ENCODE assay signal across 10 cellular contexts in the genomic region with DNA sequence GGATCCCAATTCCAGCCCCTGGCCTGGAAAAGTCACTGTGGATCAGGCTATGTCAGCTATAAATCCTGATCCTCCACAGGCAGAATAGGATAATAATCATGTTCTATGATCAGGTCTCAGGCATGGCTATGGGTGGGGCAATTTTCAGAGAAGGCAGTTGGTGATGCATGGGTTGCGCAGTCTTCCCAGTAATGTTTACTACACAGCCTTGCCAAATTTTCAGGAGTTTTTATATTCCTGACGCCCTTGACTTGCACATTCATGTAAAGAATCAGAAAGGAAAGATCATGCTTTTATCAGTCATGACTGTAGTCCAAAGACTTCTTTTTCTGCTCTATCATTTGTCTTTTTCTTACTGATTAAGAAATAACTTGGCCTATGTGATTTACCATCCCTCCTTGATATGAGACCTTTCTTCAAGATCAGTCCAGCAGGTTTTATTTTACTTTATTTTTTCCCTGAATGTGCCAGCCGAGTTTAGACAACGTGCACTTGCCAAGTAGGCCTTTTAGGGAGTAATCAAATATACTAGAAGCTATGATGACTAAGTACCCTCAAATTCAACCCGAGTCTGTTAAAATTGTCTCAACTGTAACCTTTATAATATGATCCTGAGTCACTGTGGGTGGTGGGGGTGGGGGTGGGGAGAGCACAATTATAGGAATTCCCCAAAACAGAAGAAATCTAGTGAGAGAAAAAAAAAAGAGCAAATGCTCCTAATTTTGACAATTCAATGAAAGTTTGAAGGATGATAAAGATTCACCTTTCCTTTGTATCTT. TPM values are rescaled to one million over a fixed set of nuclear protein-coding genes. Genes with fewer than 3 reads are reported as not detected.
DNase-seq lines count a peak whose midpoint lies in the region; ATAC-seq and TF ChIP-seq lines count a peak whose summit lies in the region.
"Had no signal": no experiment of that assay in that cellular context is flagged by ENCODE, and none has a peak within 500 bp of the region (broad histone marks: within the 10 kb centered on the region; RNA-seq: fewer than 3 reads in every experiment).

No MANE protein-coding gene starts in this region.

- POLR2A ChIA-PET in GM10248 (lab: Yijun Ruan, JAX), result no interaction called here

- intact Hi-C loops in left cardiac atrium (cut with DNase I), result no loop called here
- intact Hi-C loops in Right ventricle myocardium superior (cut with DNase I), result no loop called here
- intact Hi-C loops in ascending aorta (cut with DNase I), result loop anchor here (2.0 kb wide), 1 partner anchor 33 kb away; a partner anchor contains a TSS
- intact Hi-C loops in lower lobe of right lung (cut with DNase I), result no loop called here
- intact Hi-C loops in uterus (cut with DNase I; ENCODE audit: low total_unique reads), result no loop called here

- peak; percentile 38 to 72 for ATAC-seq in left cardiac atrium
- ATAC-seq in Right ventricle myocardium superior (ENCODE audit: poor library complexity), result no peak
- ATAC-seq in lower lobe of right lung, result peak in 1 of 2 donors; percentile 35
- ATAC-seq in HG03460 (IDR thresholded peaks at IDR 0.05; ENCODE audit: unreplicated experiment), result no peak

- DNase-seq in left cardiac atrium (no peak), Right ventricle myocardium superior (no peak), ascending aorta (ENCODE audit: low spot score in 2 of 2) (no peak), lower lobe of right lung (no peak), uterus (peak in 1 of 2 donors; percentile 23), activated gamma-delta T cell (lab: John Stamatoyannopoulos, UW) (no peak), GM10248 (ENCODE audit: extremely low spot score) (no peak)
- DNase-seq: DMS153, immature natural killer cell had no signal

- no peak for TF ChIP-seq CTCF in ascending aorta (IDR thresholded peaks at IDR 0.05)
- no peak for TF ChIP-seq CTCF in lower lobe of right lung (IDR thresholded peaks at IDR 0.05)
- no peak for TF ChIP-seq CTCF in uterus (IDR thresholded peaks at IDR 0.05)
- no peak for TF ChIP-seq CTCF in GM10248 (IDR thresholded peaks at IDR 0.05; ENCODE audit: control extremely low read depth, extremely low read depth, low read depth, missing control alignments)

- H3K27ac ChIP-seq in ascending aorta (peak overlapping the region; percentile 78 to 82), lower lobe of right lung (peak overlapping the region; percentile 59), uterus (peak overlapping the region; percentile 71 to 75)

- H3K27me3 ChIP-seq in ascending aorta (no peaks in the 10 kb centered on the region), lower lobe of right lung (ENCODE audit: low read depth) (no peaks in the 10 kb centered on the region), uterus (no peaks in the 10 kb centered on the region)

- H3K4me3 ChIP-seq in ascending aorta (no peak overlapping the region), lower lobe of right lung (no peak overlapping the region), uterus (no peak overlapping the region)

- H3K4me1 ChIP-seq in ascending aorta (peaks cover 7 to 15% of the 10 kb centered on the region in 2 donors), lower lobe of right lung (peaks cover 38% of the 10 kb centered on the region), uterus (peaks cover 0 to 6% of the 10 kb centered on the region in 2 donors)

- CTCF ChIA-PET in GM10248 (lab: Yijun Ruan, JAX), result no interaction called here

- no peak for TF ChIP-seq POLR2A in uterus (IDR thresholded peaks at IDR 0.05)

- H3K36me3 ChIP-seq in ascending aorta (no peaks in the 10 kb centered on the region), lower lobe of right lung (no peaks in the 10 kb centered on the region), uterus (no peaks in the 10 kb centered on the region)

- no peaks in the 10 kb centered on the region for H3K9me3 ChIP-seq in ascending aorta
- H3K9me3 ChIP-seq in lower lobe of right lung, result no peaks in the 10 kb centered on the region
- no peaks in the 10 kb centered on the region for H3K9me3 ChIP-seq in uterus

RNA-seq across cellular contexts. Expression of a gene that starts 31.9 kb away (rescaled TPM):
- total RNA-seq in left cardiac atrium, result 10 to 100 TPM; 13.9 to 17.9 TPM
- 10.9 TPM for total RNA-seq in Right ventricle myocardium superior
- total RNA-seq in ascending aorta, result 55.5 TPM
- 44.8 TPM for total RNA-seq in lower lobe of right lung
- total RNA-seq in uterus, result 10 to 100 TPM; 38.5 to 89.7 (median 72.7) TPM

Comparison
In these comparisons a context has a peak if more than half of its experiments do, and no peak if none do; other contexts are left out.
1. ATAC-seq: peak in left cardiac atrium (2 of 2); none in Right ventricle myocardium superior (single experiment) and HG03460 (single experiment).
2. Peak in every context shown above with its lines, with median percentiles within 50 percentile points of each other: H3K27ac ChIP-seq.